In the genomic region with DNA sequence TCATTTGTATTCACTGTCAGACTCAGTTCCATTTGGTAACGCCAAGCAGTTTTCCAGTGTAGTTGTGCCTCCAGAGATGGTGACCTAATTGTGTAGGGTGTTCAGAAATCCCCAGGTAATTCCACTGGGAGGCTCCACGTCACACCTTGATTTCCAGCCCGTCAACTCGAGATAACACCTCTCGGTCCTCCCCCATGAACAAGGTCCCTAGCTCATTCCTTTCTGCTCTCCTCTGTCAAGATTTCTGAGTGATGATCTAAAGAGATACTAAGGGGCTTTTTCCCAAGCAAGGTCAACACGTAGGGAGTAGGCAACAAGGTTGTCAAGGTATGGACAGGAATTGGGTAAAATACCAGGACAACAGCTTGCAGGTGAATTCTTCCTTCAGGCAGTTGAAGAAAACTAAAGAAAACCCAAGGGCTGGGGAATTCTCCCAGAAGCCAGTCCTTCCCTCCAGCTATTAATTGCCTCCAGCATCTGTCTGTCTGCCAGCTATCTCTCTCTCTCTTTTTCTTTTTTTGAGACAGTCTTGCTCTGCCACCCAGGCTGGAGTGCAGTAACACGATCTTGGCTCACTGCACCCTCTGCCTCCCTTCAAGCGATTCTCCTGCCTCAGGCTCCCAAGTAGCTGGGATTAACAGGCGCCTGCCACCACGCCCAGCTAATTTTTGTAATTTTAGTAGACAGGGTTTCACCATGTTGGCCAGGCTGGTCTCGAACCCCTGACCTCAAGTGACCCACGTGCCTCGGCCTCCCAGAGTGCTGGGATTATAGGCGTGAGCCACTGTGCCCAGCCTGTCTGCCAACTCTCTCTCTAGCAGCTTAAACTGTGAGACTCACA, we compare ENCODE assay signal across 22 cellular contexts. TPM values are rescaled to one million over a fixed set of nuclear protein-coding genes. Genes with fewer than 3 reads are reported as not detected.
DNase-seq lines count a peak whose midpoint lies in the region; ATAC-seq, FAIRE-seq and TF ChIP-seq lines count a peak whose summit lies in the region.
"Had no signal": no experiment of that assay in that cellular context is flagged by ENCODE, and none has a peak within 500 bp of the region (broad histone marks: within the 10 kb centered on the region; RNA-seq: fewer than 3 reads in every experiment).

No MANE protein-coding gene starts in this region.

- H3K9me3 ChIP-seq in H9 (ENCODE audit: control insufficient read depth, low read depth, low read length) (no peaks in the 10 kb centered on the region), NT2/D1 (ENCODE audit: insufficient read depth, low read length) (no peaks in the 10 kb centered on the region), right lobe of liver (no peaks in the 10 kb centered on the region)
- H3K9me3 ChIP-seq: gastroesophageal sphincter, ovary, spleen, suprapubic skin, uterus had no signal

- H3K23me2 ChIP-seq in H9 (ENCODE audit: insufficient read length, low read depth, low read length, poor library complexity, severe bottlenecking) = no peaks in the 10 kb centered on the region

- ATAC-seq in right lobe of liver = no peak
- ATAC-seq: activated CD4-positive, alpha-beta T cell treated with anti-CD3 and anti-CD28 coated beads for 36 hours; activated CD8-positive, alpha-beta T cell treated with anti-CD3 and anti-CD28 coated beads, Interleukin-2, amount 10 ng/mL, durations not matched to agents 7 days and 5 days; gastroesophageal sphincter; natural killer cell treated with Interleukin-12 subunit alpha and Interleukin-12 subunit beta and Interleukin-15 and Interleukin-18, amount 100 ng/mL, for 72 hours had no signal

- no peak overlapping the region for H3K14ac ChIP-seq in H9 (ENCODE audit: insufficient read depth, low read length)

- intact Hi-C loops in dorsolateral prefrontal cortex (cut with DNase I) = loop anchor here (5.0 kb wide), 2 partner anchors 81 to 86 kb away; no protein-coding TSS in a partner anchor
- intact Hi-C loops in right lobe of liver (cut with DNase I) = no loop called here

- no peak overlapping the region for H2BK120ac ChIP-seq in H9 (ENCODE audit: low read depth, low read length, poor library complexity, severe bottlenecking)

- peaks cover 14 to 23% (median 21%) of the 10 kb centered on the region in 3 experiments; a peak in 6 of 7 replicates for H3K36me3 Mint-ChIP-seq in H9 (ENCODE audit: insufficient read depth in 1 of 3, low read depth in 3 of 3)
- H3K36me3 Mint-ChIP-seq in nephron progenitor cell (ENCODE audit: low read depth) = peaks cover 42% of the 10 kb centered on the region
- H3K36me3 Mint-ChIP-seq: natural killer cell treated with Interleukin-12 subunit alpha and Interleukin-12 subunit beta and Interleukin-15 and Interleukin-18, amount 100 ng/mL, for 72 hours had no signal

- no peak overlapping the region for H2BK12ac ChIP-seq in H9 (ENCODE audit: insufficient read length, low read depth, low read length)

- H2AK5ac ChIP-seq in H9 (ENCODE audit: insufficient read length, low read length) = no peak overlapping the region

- H3T11ph ChIP-seq in H9 (ENCODE audit: low read length) = no peak overlapping the region

- H3K27ac Mint-ChIP-seq in H9 (peak overlapping the region in 2 of 3 experiments; percentile 9 to 74; a peak in 5 of 7 replicates), nephron progenitor cell (peak overlapping the region; percentile 91)
- H3K27ac Mint-ChIP-seq: activated CD4-positive, alpha-beta T cell treated with anti-CD3 and anti-CD28 coated beads for 36 hours; activated CD8-positive, alpha-beta T cell treated with anti-CD3 and anti-CD28 coated beads, Interleukin-2, amount 10 ng/mL, durations not matched to agents 7 days and 5 days; activated naive CD4-positive, alpha-beta T cell treated with anti-CD3 and anti-CD28 coated beads, Interleukin-2, amount 50 U/mL, for 24 hours; activated T-helper 2 cell treated with anti-CD3 and anti-CD28 coated beads, Interferon-gamma antibody, Interleukin-2, Interleukin-4, amounts not matched to agents 10 μg/mL and 5 μg/mL and 100 μg/mL, durations not matched to agents 14 hours and 24 hours and 36 hours; dendritic cell treated with granulocyte-macrophage colony-stimulating factor and Interleukin-4, amounts not matched to agents 40 ng/mL and 50 ng/mL, for 4 days; natural killer cell treated with Interleukin-12 subunit alpha and Interleukin-12 subunit beta and Interleukin-15 and Interleukin-18, amount 100 ng/mL, for 72 hours had no signal

- no peak overlapping the region for H2AFZ ChIP-seq in H9 (ENCODE audit: low read length)

- H3K9ac ChIP-seq in H9 (ENCODE audit: extremely low read depth, insufficient read length, low read length) = no peak overlapping the region
- peak overlapping the region; percentile 59 for H3K9ac ChIP-seq in NT2/D1 (ENCODE audit: insufficient read length, low read depth)

- H3K18ac ChIP-seq in H9 (ENCODE audit: insufficient read length, low read depth, low read length) = no peak overlapping the region

- H3K23ac ChIP-seq in H9 (ENCODE audit: insufficient read length, low read depth, low read length) = no peak overlapping the region

- H3K4me3 ChIP-seq in NT2/D1 (ENCODE audit: insufficient read length, low read depth) (no peak overlapping the region), dorsolateral prefrontal cortex (no peak overlapping the region), right lobe of liver (no peak overlapping the region)
- H3K4me3 ChIP-seq: gastroesophageal sphincter, ovary, spleen, suprapubic skin, uterus had no signal

- H3K56ac ChIP-seq in H9 (ENCODE audit: insufficient read length, low read depth, low read length) = no peak overlapping the region

- no peak overlapping the region for H2BK5ac ChIP-seq in H9 (ENCODE audit: insufficient read length, low read length)

- H4K5ac ChIP-seq in H9 (ENCODE audit: insufficient read length, low read depth, low read length) = no peak overlapping the region

- no peak for TF ChIP-seq POLR2A in right lobe of liver (IDR thresholded peaks at IDR 0.05)

- no peak for FAIRE-seq in HTR-8/SVneo (lab: Jason Lieb, UNC)

- H3K9me3 Mint-ChIP-seq in H9 (no peaks in the 10 kb centered on the region), nephron progenitor cell (no peaks in the 10 kb centered on the region)
- H3K9me3 Mint-ChIP-seq: activated naive CD4-positive, alpha-beta T cell treated with anti-CD3 and anti-CD28 coated beads, Interleukin-2, amount 50 U/mL, for 24 hours; activated T-helper 2 cell treated with anti-CD3 and anti-CD28 coated beads, Interferon-gamma antibody, Interleukin-2, Interleukin-4, amounts not matched to agents 10 μg/mL and 5 μg/mL and 100 μg/mL, durations not matched to agents 14 hours and 24 hours and 36 hours; dendritic cell treated with granulocyte-macrophage colony-stimulating factor and Interleukin-4, amounts not matched to agents 40 ng/mL and 50 ng/mL, for 4 days; natural killer cell treated with Interleukin-12 subunit alpha and Interleukin-12 subunit beta and Interleukin-15 and Interleukin-18, amount 100 ng/mL, for 72 hours had no signal

- WGBS in H9 (ENCODE audit: extremely low coverage, insufficient read length, low lambda C conversion rate) = no CpG with 5 or more reads among the region's 14 CpGs
- WGBS in right lobe of liver (ENCODE audit: insufficient coverage, low coverage, low lambda C conversion rate, missing lambda C conversion rate) = 60% methylated on average over 10 of the region's 14 CpGs

- no peak overlapping the region for H3K4me2 ChIP-seq in H9 (ENCODE audit: insufficient read depth, insufficient read length, low read length)

- no peaks in the 10 kb centered on the region for H4K20me1 ChIP-seq in H9 (ENCODE audit: control insufficient read depth, insufficient read depth, insufficient read length)

- TF ChIP-seq CTCF in H9 (conservative IDR thresholded peaks at IDR 0.05) (no peak), dorsolateral prefrontal cortex (IDR thresholded peaks at IDR 0.05 in 54 of 56, conservative IDR thresholded peaks at IDR 0.05 in 2 of 56; ENCODE audit: low read depth in 1 of 56, partially characterized antibody in 56 of 56) (no peak), nephron progenitor cell (IDR thresholded peaks at IDR 0.05) (no peak), right lobe of liver (IDR thresholded peaks at IDR 0.05) (no peak)

- H3K79me1 ChIP-seq in H9 (ENCODE audit: insufficient read depth, low read depth, low read length, poor library complexity, severe bottlenecking) = no peaks in the 10 kb centered on the region

- DNase-seq in H9 = no peak
- no peak for DNase-seq in NT2/D1 (ENCODE audit: low read depth, low spot score)
- peak in 2 of 10 donors; percentile 33 to 42 for DNase-seq in dorsolateral prefrontal cortex
- no peak for DNase-seq in nephron progenitor cell
- DNase-seq in right lobe of liver = no peak
- no peak for DNase-seq in HTR-8/SVneo (ENCODE audit: insufficient read length, low spot score)
- DNase-seq in stimulated activated CD4-positive, alpha-beta T cell treated with anti-CD3 and anti-CD28 coated beads, Interleukin-1b, Interleukin-23, amount 100 ng/mL, for 48 hours = no peak
- DNase-seq in T-helper 1 cell = no peak
- DNase-seq: activated CD4-positive, alpha-beta T cell treated with anti-CD3 and anti-CD28 coated beads for 36 hours; activated CD8-positive, alpha-beta T cell treated with anti-CD3 and anti-CD28 coated beads, Interleukin-2, amount 10 ng/mL, durations not matched to agents 7 days and 5 days; NCI-H1694; ovary; spleen; stimulated activated CD4-positive, alpha-beta T cell treated with anti-CD3 and anti-CD28 coated beads, Interleukin-2, amount 100 ng/mL, for 48 hours; uterus had no signal

- no peak overlapping the region for H3K4ac ChIP-seq in H9 (ENCODE audit: low read depth, low read length)

- no peaks in the 10 kb centered on the region for H3K27me3 ChIP-seq in H9 (ENCODE audit: insufficient read depth, low read length)
- peaks cover 4% of the 10 kb centered on the region for H3K27me3 ChIP-seq in NT2/D1 (ENCODE audit: insufficient read depth, insufficient read length)
- no peaks in the 10 kb centered on the region for H3K27me3 ChIP-seq in dorsolateral prefrontal cortex
- H3K27me3 ChIP-seq in right lobe of liver = no peaks in the 10 kb centered on the region
- H3K27me3 ChIP-seq: gastroesophageal sphincter, ovary, spleen, suprapubic skin, uterus had no signal

- no peak overlapping the region for H2BK15ac ChIP-seq in H9 (ENCODE audit: low read depth, low read length)

- H3K36me3 ChIP-seq in NT2/D1 (ENCODE audit: insufficient read depth, insufficient read length, low read length) (peaks cover 18% of the 10 kb centered on the region), right lobe of liver (no peaks in the 10 kb centered on the region)
- H3K36me3 ChIP-seq: ovary, spleen, suprapubic skin, uterus had no signal

- no peak overlapping the region for H2BK20ac ChIP-seq in H9 (ENCODE audit: low read depth, low read length, poor library complexity, severe bottlenecking)

- no peak overlapping the region for H4K8ac ChIP-seq in H9 (replicated peaks; ENCODE audit: insufficient read length, low read depth, low read length)

- H3K79me2 ChIP-seq in H9 (ENCODE audit: insufficient read depth, low read length) = no peaks in the 10 kb centered on the region

- H3K27ac ChIP-seq in H9 (ENCODE audit: insufficient read length, low read depth, low read length) (no peak overlapping the region), dorsolateral prefrontal cortex (peak overlapping the region in 57 of 59 donors; percentile 11 to 99 (median 96)), right lobe of liver (no peak overlapping the region)
- H3K27ac ChIP-seq: gastroesophageal sphincter, HL-60, ovary, spleen, suprapubic skin, uterus had no signal

- H3K4me1 Mint-ChIP-seq in H9 (peaks cover 66 to 71% of the 10 kb centered on the region in 2 experiments), nephron progenitor cell (peaks cover 59% of the 10 kb centered on the region)
- H3K4me1 Mint-ChIP-seq: activated CD4-positive, alpha-beta T cell treated with anti-CD3 and anti-CD28 coated beads for 36 hours; activated naive CD4-positive, alpha-beta T cell treated with anti-CD3 and anti-CD28 coated beads, Interleukin-2, amount 50 U/mL, for 24 hours had no signal

- no peak overlapping the region for H3K4me3 Mint-ChIP-seq in H9
- H3K4me3 Mint-ChIP-seq in nephron progenitor cell = no peak overlapping the region
- H3K4me3 Mint-ChIP-seq: activated CD4-positive, alpha-beta T cell treated with anti-CD3 and anti-CD28 coated beads for 36 hours; activated CD8-positive, alpha-beta T cell treated with anti-CD3 and anti-CD28 coated beads, Interleukin-2, amount 10 ng/mL, durations not matched to agents 7 days and 5 days; activated naive CD4-positive, alpha-beta T cell treated with anti-CD3 and anti-CD28 coated beads, Interleukin-2, amount 50 U/mL, for 24 hours; dendritic cell treated with granulocyte-macrophage colony-stimulating factor and Interleukin-4, amounts not matched to agents 40 ng/mL and 50 ng/mL, for 4 days; natural killer cell treated with Interleukin-12 subunit alpha and Interleukin-12 subunit beta and Interleukin-15 and Interleukin-18, amount 100 ng/mL, for 72 hours had no signal

- H3K27me3 Mint-ChIP-seq in H9 (ENCODE audit: low read depth) (no peaks in the 10 kb centered on the region), nephron progenitor cell (ENCODE audit: low read depth, poor library complexity) (no peaks in the 10 kb centered on the region)
- H3K27me3 Mint-ChIP-seq: activated naive CD4-positive, alpha-beta T cell treated with anti-CD3 and anti-CD28 coated beads, Interleukin-2, amount 50 U/mL, for 24 hours; dendritic cell treated with granulocyte-macrophage colony-stimulating factor and Interleukin-4, amounts not matched to agents 40 ng/mL and 50 ng/mL, for 4 days had no signal

- H4K91ac ChIP-seq in H9 (ENCODE audit: insufficient read length, low read depth, low read length) = no peak overlapping the region

- H3K4me1 ChIP-seq in H9 (ENCODE audit: insufficient read depth, low read length) = peaks cover 21% of the 10 kb centered on the region
- H3K4me1 ChIP-seq in NT2/D1 (ENCODE audit: insufficient read depth, insufficient read length) = peaks cover 24% of the 10 kb centered on the region
- H3K4me1 ChIP-seq in right lobe of liver = no peaks in the 10 kb centered on the region
- H3K4me1 ChIP-seq: gastroesophageal sphincter, suprapubic skin, uterus had no signal

RNA-seq across cellular contexts. Expression of gene GPRC5B, which starts 31.3 kb away (rescaled TPM):
- total RNA-seq in H9 (2021) (137 and 138 TPM in 2 replicates), dorsolateral prefrontal cortex (1,000 to 10,000 TPM in 1 of 120 experiments, 100 to 1,000 TPM in 119; 255 to 1,354 (median 496) TPM), right lobe of liver (10 to 100 TPM in 1 of 6 experiments, 1 to 10 TPM in 5; 2.6 to 20.8 (median 5.1) TPM)
- total RNA-seq: activated CD8-positive, alpha-beta T cell treated with anti-CD3 and anti-CD28 coated beads, Interleukin-2, amount 10 ng/mL, durations not matched to agents 7 days and 5 days; activated T-helper 2 cell treated with anti-CD3 and anti-CD28 coated beads, Interferon-gamma antibody, Interleukin-2, Interleukin-4, amounts not matched to agents 10 μg/mL and 5 μg/mL and 100 μg/mL, durations not matched to agents 14 hours and 24 hours and 36 hours; natural killer cell treated with Interleukin-12 subunit alpha and Interleukin-12 subunit beta and Interleukin-15 and Interleukin-18, amount 100 ng/mL, for 72 hours had no signal

Comparison
In these comparisons a context has a peak if more than half of its experiments do, and no peak if none do; other contexts are left out.
1. H3K27ac ChIP-seq: peak in dorsolateral prefrontal cortex (57 of 59); none in H9 (single experiment) and right lobe of liver (0 of 3).
2. intact Hi-C loops: an anchor here in dorsolateral prefrontal cortex (5.0 kb wide); none called in right lobe of liver.